ENCODE assay signal across 8 cellular contexts in genomic region chr3:47781685-47782537, GRCh38. TPM values are rescaled to one million over a fixed set of nuclear protein-coding genes. Genes with fewer than 3 reads are reported as not detected.
DNase-seq lines count a peak whose midpoint lies in the region; ATAC-seq, FAIRE-seq and TF ChIP-seq lines count a peak whose summit lies in the region.

TSS of gene SMARCC1 (minus strand) at chr3:47781893. CDS start at chr3:47781797, 96 bp downstream.

- peaks cover 6 to 7% of the 10 kb centered on the region in 2 experiments for H4K20me1 ChIP-seq in H1 (replicated peaks in 1 of 2; ENCODE audit: control insufficient read depth in 1 of 2, insufficient read depth in 2 of 2, low read length in 2 of 2)

- H4K8ac ChIP-seq in H1 (ENCODE audit: extremely low read depth, insufficient read depth, low read length) (peak within 1 kb of the TSS; percentile 99), mesendoderm (ENCODE audit: low read depth, low read length) (peak within 1 kb of the TSS; percentile 92)

- TF ChIP-seq RAD21 in H1 (IDR thresholded peaks at IDR 0.05 in 1 of 2, conservative IDR thresholded peaks at IDR 0.05 in 1 of 2; ENCODE audit: low read depth in 2 of 2, low read length in 2 of 2): no peak

- FAIRE-seq in H1 (lab: Jason Lieb, UNC): no peak

- H3K79me2 ChIP-seq in H1 (ENCODE audit: control insufficient read depth in 1 of 2, insufficient read depth in 2 of 2, low read length in 2 of 2) (peaks cover 41 to 47% of the 10 kb centered on the region in 2 experiments), mesendoderm (ENCODE audit: control insufficient read depth, insufficient read depth, low read length) (peaks cover 43% of the 10 kb centered on the region)

- H2BK20ac ChIP-seq in H1 (ENCODE audit: low read length): no peak within 1 kb of the TSS

- peaks cover 0 to 6% (median 0%) of the 10 kb centered on the region in 4 experiments; a peak in 1 of 8 replicates for H3K36me3 ChIP-seq in H1 (ENCODE audit: control insufficient read depth in 2 of 4, insufficient read depth in 4 of 4, low read length in 3 of 4)
- no peaks in the 10 kb centered on the region for H3K36me3 ChIP-seq in mesendoderm (ENCODE audit: control insufficient read depth, insufficient read depth, low read length)

- H3K27me3 ChIP-seq in H1 (replicated peaks in 1 of 4; ENCODE audit: control insufficient read depth in 3 of 4, extremely low read depth in 1 of 4, insufficient read depth in 3 of 4, low read length in 3 of 4) (no peaks in the 10 kb centered on the region), mesendoderm (ENCODE audit: insufficient read depth, low read length, poor library complexity) (no peaks in the 10 kb centered on the region)

- H3K9ac ChIP-seq in H1 (replicated peaks in 1 of 4; ENCODE audit: extremely low read depth in 1 of 4, low read depth in 3 of 4, low read length in 3 of 4) (peak within 1 kb of the TSS; percentile 97 to 98 (median 98)), mesendoderm (ENCODE audit: low read length) (peak within 1 kb of the TSS; percentile 92)

- H2BK5ac ChIP-seq in H1 (ENCODE audit: low read depth, low read length) (peak within 1 kb of the TSS; percentile 93), mesendoderm (ENCODE audit: low read length) (peak within 1 kb of the TSS; percentile 51)

- H4K5ac ChIP-seq in H1 (ENCODE audit: insufficient read length, low read depth, low read length) (peak within 1 kb of the TSS; percentile 97), mesendoderm (ENCODE audit: low read length) (peak within 1 kb of the TSS; percentile 3)

- TF ChIP-seq CTCF in H1 (IDR thresholded peaks at IDR 0.05; ENCODE audit: control extremely low read depth in 1 of 3, insufficient read depth in 1 of 3, low read depth in 1 of 3, low read length in 3 of 3): peak in 1 of 3 experiments; percentile 2; a peak in 1 of 4 replicates

- peaks cover 0 to 5% (median 3%) of the 10 kb centered on the region in 4 experiments; a peak in 5 of 7 replicates for H3K4me1 ChIP-seq in H1 (replicated peaks in 1 of 4; ENCODE audit: control insufficient read depth in 3 of 4, insufficient read depth in 4 of 4, low read length in 3 of 4)
- no peaks in the 10 kb centered on the region for H3K4me1 ChIP-seq in mesendoderm (ENCODE audit: control insufficient read depth, low read depth, low read length)

- H3K18ac ChIP-seq in H1 (ENCODE audit: extremely low read depth, low read length): peak within 1 kb of the TSS; percentile 93
- H3K18ac ChIP-seq in mesendoderm (ENCODE audit: low read length): peak within 1 kb of the TSS; percentile 97

- H3K4me3 ChIP-seq in H1 (ENCODE audit: extremely low read depth in 1 of 4, insufficient read depth in 2 of 4, low read depth in 3 of 4, low read length in 4 of 4): peak within 1 kb of the TSS; percentile 97 to 100 (median 100)
- peak within 1 kb of the TSS; percentile 69 for H3K4me3 ChIP-seq in mesendoderm (ENCODE audit: low read length)

- peak within 1 kb of the TSS; percentile 76 for H2BK120ac ChIP-seq in H1 (replicated peaks; ENCODE audit: low read depth, low read length)
- peak within 1 kb of the TSS; percentile 51 for H2BK120ac ChIP-seq in mesendoderm (ENCODE audit: low read depth, low read length)

- H3K56ac ChIP-seq in H1 (replicated peaks; ENCODE audit: insufficient read length, low read depth, low read length) (peak within 1 kb of the TSS; percentile 87), mesendoderm (ENCODE audit: low read length) (peak within 1 kb of the TSS; percentile 91)

- H4K91ac ChIP-seq in H1 (replicated peaks; ENCODE audit: insufficient read length, low read length): peak within 1 kb of the TSS; percentile 99

- DNase-seq in COLO829 (ENCODE audit: low spot score): peak; percentile 99
- peak; percentile 95 for DNase-seq in HT1080 (ENCODE audit: low read depth)
- DNase-seq in NOMO-1 treated with DMSO at 0.1 percent for 48 hours (lab: John Stamatoyannopoulos, UW; ENCODE audit: unreplicated experiment): peak; percentile 95
- peak; percentile 95 to 98 (median 97) for DNase-seq in activated CD8-positive, alpha-beta memory T cell treated with anti-CD3 and anti-CD28 coated beads for 48 hours (ENCODE audit: low read depth in 2 of 3, low spot score in 2 of 3)
- DNase-seq in H1 (ENCODE audit: low read depth in 1 of 2, low spot score in 2 of 2): peak; percentile 85 to 99
- DNase-seq in mesendoderm: peak; percentile 99
- DNase-seq in stimulated activated CD8-positive, alpha-beta memory T cell treated with anti-CD3 and anti-CD28 coated beads, Interleukin-15, amount 100 ng/mL, for 1 hour (ENCODE audit: low read depth): peak; percentile 92

- H3K27ac ChIP-seq in H1 (ENCODE audit: low read depth, low read length) (peak within 1 kb of the TSS; percentile 93), mesendoderm (ENCODE audit: low read depth, low read length) (peak within 1 kb of the TSS; percentile 90)

- H2AK5ac ChIP-seq in H1 (ENCODE audit: low read depth, low read length): peak within 1 kb of the TSS; percentile 92
- H2AK5ac ChIP-seq in mesendoderm (ENCODE audit: low read length): no peak within 1 kb of the TSS

- H3K79me1 ChIP-seq in H1 (ENCODE audit: low read depth, low read length): no peaks in the 10 kb centered on the region
- H3K79me1 ChIP-seq in mesendoderm (ENCODE audit: low read length): no peaks in the 10 kb centered on the region

- POLR2A ChIA-PET in H1 (lab: Charles Lee; ENCODE audit: partially characterized antibody): interaction anchor here (0.7 to 3.5 kb wide), 15 partner anchors 9 to 459 kb away, joined by 3 to 19 read pairs (median 4); partner anchors contain the start of gene ZNF589

- 2% methylated on average over 54 of the region's 83 CpGs; no CpG with 5 or more reads in 1 of the 2 experiments for WGBS in H1 (ENCODE audit: extremely low coverage in 1 of 2, insufficient coverage in 1 of 2, insufficient read length in 1 of 2, insufficient replicate concordance in 2 of 2, low coverage in 1 of 2, low lambda C conversion rate in 2 of 2, missing lambda C conversion rate in 1 of 2), 2 experiments
- no CpG with 5 or more reads among the region's 83 CpGs for WGBS in mesendoderm (ENCODE audit: extremely low coverage, insufficient coverage, low lambda C conversion rate)

- peak within 1 kb of the TSS; percentile 67 for H3K14ac ChIP-seq in H1 (ENCODE audit: insufficient read length)

- H3K23ac ChIP-seq in H1 (ENCODE audit: insufficient read length) (no peak within 1 kb of the TSS), mesendoderm (ENCODE audit: low read length) (peak within 1 kb of the TSS; percentile 50)

- peak; percentile 70 for ATAC-seq in GM21360 (IDR thresholded peaks at IDR 0.05; ENCODE audit: unreplicated experiment)

- no peaks in the 10 kb centered on the region for H3K9me3 ChIP-seq in H1 (ENCODE audit: insufficient read depth in 2 of 2, low read depth in 1 of 2, low read length in 1 of 2)

- H3K4ac ChIP-seq in H1 (replicated peaks; ENCODE audit: insufficient read length, low read depth, low read length): peak within 1 kb of the TSS; percentile 93
- peak within 1 kb of the TSS; percentile 98 for H3K4ac ChIP-seq in mesendoderm (ENCODE audit: low read depth, low read length)

- CTCF ChIA-PET in H1 (lab: Charles Lee; ENCODE audit: partially characterized antibody): no interaction called here

- TF ChIP-seq EP300 in H1 (IDR thresholded peaks at IDR 0.05; ENCODE audit: borderline replicate concordance in 1 of 2, low read depth in 2 of 2, low read length in 2 of 2): no peak

- H3K4me2 ChIP-seq in H1 (ENCODE audit: insufficient read depth in 1 of 2, low read depth in 2 of 2, low read length in 2 of 2): peak within 1 kb of the TSS; percentile 80 to 97
- H3K4me2 ChIP-seq in mesendoderm (ENCODE audit: low read length): peak within 1 kb of the TSS; percentile 49

- H2BK15ac ChIP-seq in H1 (ENCODE audit: low read length): 0 out of 2 replicates have a peak within 1 kb of the TSS, but pooled peaks have one; percentile 46
- no peak within 1 kb of the TSS for H2BK15ac ChIP-seq in mesendoderm (replicated peaks; ENCODE audit: low read depth)

- 0 out of 2 replicates have a peak within 1 kb of the TSS, but pooled peaks have one; percentile 17 for H2AFZ ChIP-seq in H1 (ENCODE audit: low read length)

- no peak within 1 kb of the TSS for H2BK12ac ChIP-seq in H1 (ENCODE audit: low read depth, low read length)

- peak; percentile 83 to 91 for TF ChIP-seq POLR2A in H1 (IDR thresholded peaks at IDR 0.05; ENCODE audit: control extremely low read depth in 1 of 2, low read depth in 2 of 2, low read length in 2 of 2)

- H3K23me2 ChIP-seq in H1 (ENCODE audit: low read depth, low read length): peaks cover 9% of the 10 kb centered on the region

TF ChIP-seq in H1, 55 proteins besides CTCF, POLR2A, EP300 and RAD21 (continues in another document):
- TF ChIP-seq PHF8 (conservative IDR thresholded peaks at IDR 0.05; ENCODE audit: low read depth, low read length): peak; percentile 97
- TF ChIP-seq FOSL1 (IDR thresholded peaks at IDR 0.05; ENCODE audit: insufficient read depth, low read depth, low read length): 0 out of 2 replicates have a peak, but pooled peaks have one; percentile 11
- TF ChIP-seq HDAC2 (IDR thresholded peaks at IDR 0.05; ENCODE audit: borderline replicate concordance in 1 of 2, low read depth in 2 of 2, low read length in 2 of 2): no peak
- TF ChIP-seq TEAD4 (IDR thresholded peaks at IDR 0.05; ENCODE audit: low read depth, low read length): 0 out of 2 replicates have a peak, but pooled peaks have one; percentile 25
- no peak for TF ChIP-seq SP2 (IDR thresholded peaks at IDR 0.05; ENCODE audit: low read length)
- peak; percentile 91 for TF ChIP-seq POLR2AphosphoS5 (IDR thresholded peaks at IDR 0.05; ENCODE audit: low read depth, low read length)
- no peak for TF ChIP-seq SIX5 (IDR thresholded peaks at IDR 0.05; ENCODE audit: low read depth, low read length)
- peak; percentile 90 for TF ChIP-seq ASH2L (IDR thresholded peaks at IDR 0.05; ENCODE audit: low read length)

RNA-seq across cellular contexts. Expression of gene SMARCC1, which starts in this region (rescaled TPM):
- 45.3 and 53.2 TPM in 2 replicates for total RNA-seq in HT1080 (2014; rRNA removed; shearing (Covaris generic))
- 26.2 and 29.7 TPM in 2 replicates for polyA plus RNA-seq in HT1080 (2015; cell fraction: cytosol; rRNA removed)
- 43.9 and 45.8 TPM in 2 replicates for polyA plus RNA-seq in HT1080 (2015; cell fraction: nucleus; rRNA removed)
- 312 and 335 TPM in 2 replicates for total RNA-seq in H1 (2021; fragmentation: NEBNext Ultra II Directional; extraction: Animal tissue kit (Norgen Biotek cat#: 25700))
- polyA plus RNA-seq in H1 (2011; rRNA removed): 57.9 and 64.1 TPM in 2 replicates
- 56.5 TPM for polyA plus RNA-seq in H1 (2011; cell fraction: cytosol; rRNA removed)
- polyA plus RNA-seq in H1 (2011; cell fraction: nucleus; rRNA removed): 181 TPM
- polyA plus RNA-seq in H1 (2012, experiment 1 of 2): 113 to 166 TPM (median 136 TPM) in 4 replicates
- polyA plus RNA-seq in H1 (2012, experiment 2 of 2): 12.4 TPM
- polyA plus RNA-seq in H1 (2013, experiment 1 of 2): 125 TPM
- 121 TPM for polyA plus RNA-seq in H1 (2013, experiment 2 of 2)
- polyA minus RNA-seq in H1 (2011; rRNA and poly(A)+ RNA removed): 138 and 206 TPM in 2 replicates
- polyA minus RNA-seq in H1 (2011; cell fraction: cytosol; rRNA and poly(A)+ RNA removed): 133 TPM
- polyA minus RNA-seq in H1 (2011; cell fraction: nucleus; rRNA and poly(A)+ RNA removed): 154 TPM
- 131 TPM for polyA plus RNA-seq in mesendoderm (2013, experiment 1 of 2)
- polyA plus RNA-seq in mesendoderm (2013, experiment 2 of 2): 133 TPM

Comparison
In these comparisons a context has a peak if more than half of its experiments do, and no peak if none do; other contexts are left out.
1. Peak in every context shown above with its lines: DNase-seq, ATAC-seq, H3K4me3 ChIP-seq and H3K27ac ChIP-seq.